ENCODE assay signal across 23 cellular contexts in genomic region chr11:58642120-58642625, GRCh38. TPM values are rescaled to one million over a fixed set of nuclear protein-coding genes. Genes with fewer than 3 reads are reported as not detected.
DNase-seq lines count a peak whose midpoint lies in the region; ATAC-seq and TF ChIP-seq lines count a peak whose summit lies in the region.
"Had no signal": no experiment of that assay in that cellular context is flagged by ENCODE, and none has a peak within 500 bp of the region (broad histone marks: within the 10 kb centered on the region; RNA-seq: fewer than 3 reads in every experiment).

No MANE protein-coding gene starts in this region.

- peaks cover 6% of the 10 kb centered on the region for H3K36me3 Mint-ChIP-seq in CD4-positive, alpha-beta T cell (ENCODE audit: low read depth)
- peaks cover 0 to 6% (median 0%) of the 10 kb centered on the region in 5 donors for H3K36me3 Mint-ChIP-seq in naive thymus-derived CD4-positive, alpha-beta T cell
- H3K36me3 Mint-ChIP-seq: CD8-positive, alpha-beta T cell had no signal

- H3K4me1 Mint-ChIP-seq in CD4-positive, alpha-beta T cell (ENCODE audit: low read depth): peaks cover 32% of the 10 kb centered on the region
- H3K4me1 Mint-ChIP-seq in naive thymus-derived CD4-positive, alpha-beta T cell: peaks cover 13 to 31% (median 26%) of the 10 kb centered on the region in 7 donors

- no peak overlapping the region for H3K4me3 Mint-ChIP-seq in CD4-positive, alpha-beta T cell
- H3K4me3 Mint-ChIP-seq in naive thymus-derived CD4-positive, alpha-beta T cell: no peak overlapping the region
- H3K4me3 Mint-ChIP-seq: CD8-positive, alpha-beta T cell had no signal

- H3K9me3 ChIP-seq in CD4-positive, alpha-beta T cell (ENCODE audit: control insufficient read depth, low read length): peaks cover 16% of the 10 kb centered on the region
- peaks cover 0 to 12% (median 0%) of the 10 kb centered on the region in 3 experiments for H3K9me3 ChIP-seq in naive thymus-derived CD4-positive, alpha-beta T cell (ENCODE audit: control insufficient read depth in 2 of 3, low read length in 3 of 3)
- H3K9me3 ChIP-seq: SK-N-SH had no signal

- H3K27ac Mint-ChIP-seq in CD4-positive, alpha-beta T cell: peak overlapping the region; percentile 74
- H3K27ac Mint-ChIP-seq in naive thymus-derived CD4-positive, alpha-beta T cell: peak overlapping the region in 6 of 9 donors; percentile 3 to 93 (median 28)

- no peaks in the 10 kb centered on the region for H3K36me3 ChIP-seq in naive thymus-derived CD4-positive, alpha-beta T cell (ENCODE audit: control insufficient read depth in 2 of 3, insufficient read depth in 3 of 3, low read length in 3 of 3)
- H3K36me3 ChIP-seq: HAP-1 had no signal

- DNase-seq in CD4-positive, alpha-beta T cell: no peak
- DNase-seq in SK-MEL-5 (ENCODE audit: low read depth, low spot score) (peak; percentile 94), foreskin melanocyte (peak; percentile 94)
- DNase-seq in naive thymus-derived CD4-positive, alpha-beta T cell: no peak
- DNase-seq in stimulated activated naive CD4-positive, alpha-beta T cell treated with Interleukin-2 at 50 U/mL for 16 hours (lab: John Stamatoyannopoulos, UW): no peak
- DNase-seq: ACHN; CD8-positive, alpha-beta T cell; EL; GF-D8; GM23248; IMR-90; NCI-H1105; NCI-H2029 treated with DMSO at 0.1 percent for 48 hours; NCI-H345; NCI-H524; SHP77; SK-N-SH had no signal

- CTCF ChIA-PET in CD4-positive, alpha-beta T cell (lab: Charles Lee): interaction anchor here (1.9 kb wide), 1 partner anchor 146 kb away, joined by 4 read pairs; no protein-coding TSS in a partner anchor
- CTCF ChIA-PET in naive thymus-derived CD4-positive, alpha-beta T cell (lab: Charles Lee): no interaction called here

- no peak for ATAC-seq in CD4-positive, alpha-beta T cell (ENCODE audit: poor library complexity)
- no peak for ATAC-seq in naive thymus-derived CD4-positive, alpha-beta T cell
- ATAC-seq in HG02610 (IDR thresholded peaks at IDR 0.05; ENCODE audit: unreplicated experiment) (no peak), HG02981 (IDR thresholded peaks at IDR 0.05; ENCODE audit: unreplicated experiment) (no peak), HG03571 (IDR thresholded peaks at IDR 0.05; ENCODE audit: unreplicated experiment) (no peak)
- ATAC-seq: CD8-positive, alpha-beta T cell had no signal

- H3K27me3 Mint-ChIP-seq in CD4-positive, alpha-beta T cell: no peaks in the 10 kb centered on the region
- H3K27me3 Mint-ChIP-seq in naive thymus-derived CD4-positive, alpha-beta T cell: peaks cover 0 to 10% (median 0%) of the 10 kb centered on the region in 5 donors

- no peaks in the 10 kb centered on the region for H3K9me3 Mint-ChIP-seq in CD4-positive, alpha-beta T cell
- H3K9me3 Mint-ChIP-seq in naive thymus-derived CD4-positive, alpha-beta T cell: peaks cover 0 to 19% (median 8%) of the 10 kb centered on the region in 11 donors

- H3K27ac ChIP-seq in CD4-positive, alpha-beta T cell (ENCODE audit: low read depth, low read length): no peak overlapping the region
- no peak overlapping the region for H3K27ac ChIP-seq in naive thymus-derived CD4-positive, alpha-beta T cell (ENCODE audit: low read depth, low read length)
- H3K27ac ChIP-seq: 22Rv1, GM23248 had no signal

- TF ChIP-seq CTCF in CD4-positive, alpha-beta T cell (IDR thresholded peaks at IDR 0.05): no peak

- H3K27me3 ChIP-seq in CD4-positive, alpha-beta T cell (ENCODE audit: control insufficient read depth, insufficient read depth, low read length): no peaks in the 10 kb centered on the region
- no peaks in the 10 kb centered on the region for H3K27me3 ChIP-seq in naive thymus-derived CD4-positive, alpha-beta T cell (ENCODE audit: control insufficient read depth in 2 of 2, insufficient read depth in 2 of 2, low read length in 2 of 2)
- H3K27me3 ChIP-seq: BLaER1 treated with 17β-estradiol and CSF1 and Interleukin-3, amounts not matched to agents 10 nM and 100 nM had no signal

- H3K4me1 ChIP-seq in naive thymus-derived CD4-positive, alpha-beta T cell (ENCODE audit: control insufficient read depth in 2 of 2, insufficient read depth in 2 of 2, low read length in 2 of 2): peaks cover 14 to 24% of the 10 kb centered on the region in 2 donors
- H3K4me1 ChIP-seq: HAP-1 had no signal

- in situ Hi-C loops in SK-MEL-5 (cut with HindIII; ENCODE audit: low pct_unique_long_range_greater_than_20kb, low sequenced_read_pairs): no loop called here

- intact Hi-C loops in CD4-positive, alpha-beta T cell (cut with DNase I, micrococcal nuclease): no loop called here
- intact Hi-C loops in naive thymus-derived CD4-positive, alpha-beta T cell (cut with micrococcal nuclease): no loop called here

- POLR2A ChIA-PET in CD4-positive, alpha-beta T cell (lab: Charles Lee): no interaction called here
- POLR2A ChIA-PET in naive thymus-derived CD4-positive, alpha-beta T cell (lab: Charles Lee): no interaction called here

- H3K4me3 ChIP-seq in naive thymus-derived CD4-positive, alpha-beta T cell (ENCODE audit: low read length): no peak overlapping the region
- H3K4me3 ChIP-seq: BLaER1 treated with 17β-estradiol and CSF1 and Interleukin-3, amounts not matched to agents 10 nM and 100 nM; GM23248; HAP-1 had no signal

RNA-seq across cellular contexts. Expression of gene CNTF, which starts 19.7 kb away (rescaled TPM):
- 1 to 10 TPM; 3.1 to 3.9 TPM for total RNA-seq in CD4-positive, alpha-beta T cell
- 1.2 and 2.1 TPM in 2 replicates for total RNA-seq in SK-MEL-5 (2014; rRNA removed; shearing (Covaris generic))
- 0.33 and 0.60 TPM in 2 replicates for polyA plus RNA-seq in SK-MEL-5 (2015; cell fraction: cytosol; rRNA removed)
- 7.6 and 8.6 TPM in 2 replicates for polyA plus RNA-seq in SK-MEL-5 (2015; cell fraction: nucleus; rRNA removed)
- total RNA-seq in naive thymus-derived CD4-positive, alpha-beta T cell: 1 to 10 TPM; 2.9 to 4.9 (median 4.0) TPM
- polyA plus RNA-seq in naive thymus-derived CD4-positive, alpha-beta T cell: under 1 TPM in 1 of 2 donors, not detected in 1; 0.10 TPM

Comparison
In these comparisons a context has a peak if more than half of its experiments do, and no peak if none do; other contexts are left out.
1. DNase-seq: peak in SK-MEL-5 (single experiment) and foreskin melanocyte (single experiment); none in CD4-positive, alpha-beta T cell (0 of 10), naive thymus-derived CD4-positive, alpha-beta T cell (0 of 9) and stimulated activated naive CD4-positive, alpha-beta T cell treated with Interleukin-2 at 50 U/mL for 16 hours (single experiment).